In genomic region chr1:203765029-203765837, GRCh38 we compare ENCODE assay signal across 1 cellular context.
TF ChIP-seq lines count a peak whose summit lies in the region.

TSS of gene LAX1 (plus strand) at chr1:203765183. CDS start at chr1:203765566, 383 bp downstream.

TF ChIP-seq in H1, 55 proteins besides CTCF, POLR2A, EP300 and RAD21:
- TF ChIP-seq, protein P1, sequence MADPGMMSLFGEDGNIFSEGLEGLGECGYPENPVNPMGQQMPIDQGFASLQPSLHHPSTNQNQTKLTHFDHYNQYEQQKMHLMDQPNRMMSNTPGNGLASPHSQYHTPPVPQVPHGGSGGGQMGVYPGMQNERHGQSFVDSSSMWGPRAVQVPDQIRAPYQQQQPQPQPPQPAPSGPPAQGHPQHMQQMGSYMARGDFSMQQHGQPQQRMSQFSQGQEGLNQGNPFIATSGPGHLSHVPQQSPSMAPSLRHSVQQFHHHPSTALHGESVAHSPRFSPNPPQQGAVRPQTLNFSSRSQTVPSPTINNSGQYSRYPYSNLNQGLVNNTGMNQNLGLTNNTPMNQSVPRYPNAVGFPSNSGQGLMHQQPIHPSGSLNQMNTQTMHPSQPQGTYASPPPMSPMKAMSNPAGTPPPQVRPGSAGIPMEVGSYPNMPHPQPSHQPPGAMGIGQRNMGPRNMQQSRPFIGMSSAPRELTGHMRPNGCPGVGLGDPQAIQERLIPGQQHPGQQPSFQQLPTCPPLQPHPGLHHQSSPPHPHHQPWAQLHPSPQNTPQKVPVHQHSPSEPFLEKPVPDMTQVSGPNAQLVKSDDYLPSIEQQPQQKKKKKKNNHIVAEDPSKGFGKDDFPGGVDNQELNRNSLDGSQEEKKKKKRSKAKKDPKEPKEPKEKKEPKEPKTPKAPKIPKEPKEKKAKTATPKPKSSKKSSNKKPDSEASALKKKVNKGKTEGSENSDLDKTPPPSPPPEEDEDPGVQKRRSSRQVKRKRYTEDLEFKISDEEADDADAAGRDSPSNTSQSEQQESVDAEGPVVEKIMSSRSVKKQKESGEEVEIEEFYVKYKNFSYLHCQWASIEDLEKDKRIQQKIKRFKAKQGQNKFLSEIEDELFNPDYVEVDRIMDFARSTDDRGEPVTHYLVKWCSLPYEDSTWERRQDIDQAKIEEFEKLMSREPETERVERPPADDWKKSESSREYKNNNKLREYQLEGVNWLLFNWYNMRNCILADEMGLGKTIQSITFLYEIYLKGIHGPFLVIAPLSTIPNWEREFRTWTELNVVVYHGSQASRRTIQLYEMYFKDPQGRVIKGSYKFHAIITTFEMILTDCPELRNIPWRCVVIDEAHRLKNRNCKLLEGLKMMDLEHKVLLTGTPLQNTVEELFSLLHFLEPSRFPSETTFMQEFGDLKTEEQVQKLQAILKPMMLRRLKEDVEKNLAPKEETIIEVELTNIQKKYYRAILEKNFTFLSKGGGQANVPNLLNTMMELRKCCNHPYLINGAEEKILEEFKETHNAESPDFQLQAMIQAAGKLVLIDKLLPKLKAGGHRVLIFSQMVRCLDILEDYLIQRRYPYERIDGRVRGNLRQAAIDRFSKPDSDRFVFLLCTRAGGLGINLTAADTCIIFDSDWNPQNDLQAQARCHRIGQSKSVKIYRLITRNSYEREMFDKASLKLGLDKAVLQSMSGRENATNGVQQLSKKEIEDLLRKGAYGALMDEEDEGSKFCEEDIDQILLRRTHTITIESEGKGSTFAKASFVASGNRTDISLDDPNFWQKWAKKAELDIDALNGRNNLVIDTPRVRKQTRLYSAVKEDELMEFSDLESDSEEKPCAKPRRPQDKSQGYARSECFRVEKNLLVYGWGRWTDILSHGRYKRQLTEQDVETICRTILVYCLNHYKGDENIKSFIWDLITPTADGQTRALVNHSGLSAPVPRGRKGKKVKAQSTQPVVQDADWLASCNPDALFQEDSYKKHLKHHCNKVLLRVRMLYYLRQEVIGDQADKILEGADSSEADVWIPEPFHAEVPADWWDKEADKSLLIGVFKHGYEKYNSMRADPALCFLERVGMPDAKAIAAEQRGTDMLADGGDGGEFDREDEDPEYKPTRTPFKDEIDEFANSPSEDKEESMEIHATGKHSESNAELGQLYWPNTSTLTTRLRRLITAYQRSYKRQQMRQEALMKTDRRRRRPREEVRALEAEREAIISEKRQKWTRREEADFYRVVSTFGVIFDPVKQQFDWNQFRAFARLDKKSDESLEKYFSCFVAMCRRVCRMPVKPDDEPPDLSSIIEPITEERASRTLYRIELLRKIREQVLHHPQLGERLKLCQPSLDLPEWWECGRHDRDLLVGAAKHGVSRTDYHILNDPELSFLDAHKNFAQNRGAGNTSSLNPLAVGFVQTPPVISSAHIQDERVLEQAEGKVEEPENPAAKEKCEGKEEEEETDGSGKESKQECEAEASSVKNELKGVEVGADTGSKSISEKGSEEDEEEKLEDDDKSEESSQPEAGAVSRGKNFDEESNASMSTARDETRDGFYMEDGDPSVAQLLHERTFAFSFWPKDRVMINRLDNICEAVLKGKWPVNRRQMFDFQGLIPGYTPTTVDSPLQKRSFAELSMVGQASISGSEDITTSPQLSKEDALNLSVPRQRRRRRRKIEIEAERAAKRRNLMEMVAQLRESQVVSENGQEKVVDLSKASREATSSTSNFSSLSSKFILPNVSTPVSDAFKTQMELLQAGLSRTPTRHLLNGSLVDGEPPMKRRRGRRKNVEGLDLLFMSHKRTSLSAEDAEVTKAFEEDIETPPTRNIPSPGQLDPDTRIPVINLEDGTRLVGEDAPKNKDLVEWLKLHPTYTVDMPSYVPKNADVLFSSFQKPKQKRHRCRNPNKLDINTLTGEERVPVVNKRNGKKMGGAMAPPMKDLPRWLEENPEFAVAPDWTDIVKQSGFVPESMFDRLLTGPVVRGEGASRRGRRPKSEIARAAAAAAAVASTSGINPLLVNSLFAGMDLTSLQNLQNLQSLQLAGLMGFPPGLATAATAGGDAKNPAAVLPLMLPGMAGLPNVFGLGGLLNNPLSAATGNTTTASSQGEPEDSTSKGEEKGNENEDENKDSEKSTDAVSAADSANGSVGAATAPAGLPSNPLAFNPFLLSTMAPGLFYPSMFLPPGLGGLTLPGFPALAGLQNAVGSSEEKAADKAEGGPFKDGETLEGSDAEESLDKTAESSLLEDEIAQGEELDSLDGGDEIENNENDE (IDR thresholded peaks at IDR 0.05; ENCODE audit: insufficient replicate concordance, low read length): no peak
- TF ChIP-seq SIRT6 (IDR thresholded peaks at IDR 0.05; ENCODE audit: low read length) (no peak), ATF2 (IDR thresholded peaks at IDR 0.05; ENCODE audit: low read length) (no peak), NRF1 (IDR thresholded peaks at IDR 0.05; ENCODE audit: low read depth, low read length) (no peak), BCL11A (IDR thresholded peaks at IDR 0.05; ENCODE audit: low read depth in 2 of 2, low read length in 2 of 2) (no peak), RXRA (IDR thresholded peaks at IDR 0.05; ENCODE audit: insufficient read depth, low read depth, low read length) (no peak), CBX8 (IDR thresholded peaks at IDR 0.05; ENCODE audit: borderline replicate concordance, low read depth, low read length) (no peak), HDAC2 (IDR thresholded peaks at IDR 0.05; ENCODE audit: borderline replicate concordance in 1 of 2, low read depth in 2 of 2, low read length in 2 of 2) (no peak), USF2 (IDR thresholded peaks at IDR 0.05; ENCODE audit: low read length) (no peak), SAP30 (IDR thresholded peaks at IDR 0.05; ENCODE audit: insufficient read depth, insufficient replicate concordance, low read length) (no peak), SP1 (IDR thresholded peaks at IDR 0.05; ENCODE audit: low read depth, low read length) (no peak), RFX5 (IDR thresholded peaks at IDR 0.05; ENCODE audit: borderline replicate concordance, low read depth, low read length) (no peak), SRF (IDR thresholded peaks at IDR 0.05; ENCODE audit: low read depth, low read length) (no peak), CHD2 (IDR thresholded peaks at IDR 0.05; ENCODE audit: low read length) (no peak)
TF ChIP-seq in H1: peak in this region for 0.
